1 cellular context compared by ENCODE assay signal in the genomic region with DNA sequence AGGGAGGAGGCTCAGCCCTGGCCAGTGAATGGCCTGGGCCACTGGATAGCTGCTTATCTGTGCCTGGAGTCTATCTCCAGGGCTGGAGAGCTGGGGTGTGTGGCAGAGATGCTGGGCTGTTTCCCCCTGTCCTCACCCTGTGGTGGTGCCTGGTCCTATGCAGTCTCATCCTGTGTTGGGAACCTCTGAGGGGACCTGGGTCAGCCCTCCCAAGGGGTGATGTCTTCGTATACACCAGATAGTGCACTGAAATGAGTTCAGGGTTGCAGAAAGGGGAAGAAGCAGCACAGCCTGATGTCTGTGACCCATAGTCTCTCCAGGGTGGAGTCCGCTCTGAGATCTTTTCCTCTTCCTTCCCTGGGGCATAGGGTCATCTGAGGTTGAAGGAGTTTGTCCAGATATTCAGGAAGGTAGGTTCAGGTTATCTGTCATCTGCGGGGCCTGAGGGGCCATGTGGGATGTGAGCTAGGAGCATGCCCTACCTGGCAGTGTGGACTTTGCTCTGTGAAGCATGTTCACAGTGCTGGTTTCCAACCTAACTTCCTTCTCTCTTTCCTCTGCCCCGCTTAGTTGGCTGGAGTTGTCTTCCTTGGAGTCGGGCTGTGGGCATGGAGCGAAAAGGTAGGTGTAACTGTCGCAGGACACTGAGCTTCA.
TF ChIP-seq lines count a peak whose summit lies in the region.

No MANE protein-coding gene starts in this region.

TF ChIP-seq in endothelial cell of umbilical vein, 7 proteins besides CTCF, POLR2A, EP300 and RAD21:
- TF ChIP-seq GATA2 (IDR thresholded peaks at IDR 0.05; ENCODE audit: insufficient read depth, insufficient read length, low read depth, low read length) (peak; percentile 51), POLR2AphosphoS5 (IDR thresholded peaks at IDR 0.05; ENCODE audit: insufficient read depth, low read depth, low read length) (no peak)
- TF ChIP-seq, protein P1, sequence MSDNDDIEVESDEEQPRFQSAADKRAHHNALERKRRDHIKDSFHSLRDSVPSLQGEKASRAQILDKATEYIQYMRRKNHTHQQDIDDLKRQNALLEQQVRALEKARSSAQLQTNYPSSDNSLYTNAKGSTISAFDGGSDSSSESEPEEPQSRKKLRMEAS (IDR thresholded peaks at IDR 0.05; ENCODE audit: insufficient read depth, insufficient read length): no peak
